ENCODE assay signal across 1 cellular context in genomic region chr1:228453614-228454013, GRCh38.
TF ChIP-seq lines count a peak whose summit lies in the region.

No MANE protein-coding gene starts in this region.

TF ChIP-seq in K562, 482 proteins besides CTCF, POLR2A, EP300 and RAD21:
- TF ChIP-seq, protein P1, sequence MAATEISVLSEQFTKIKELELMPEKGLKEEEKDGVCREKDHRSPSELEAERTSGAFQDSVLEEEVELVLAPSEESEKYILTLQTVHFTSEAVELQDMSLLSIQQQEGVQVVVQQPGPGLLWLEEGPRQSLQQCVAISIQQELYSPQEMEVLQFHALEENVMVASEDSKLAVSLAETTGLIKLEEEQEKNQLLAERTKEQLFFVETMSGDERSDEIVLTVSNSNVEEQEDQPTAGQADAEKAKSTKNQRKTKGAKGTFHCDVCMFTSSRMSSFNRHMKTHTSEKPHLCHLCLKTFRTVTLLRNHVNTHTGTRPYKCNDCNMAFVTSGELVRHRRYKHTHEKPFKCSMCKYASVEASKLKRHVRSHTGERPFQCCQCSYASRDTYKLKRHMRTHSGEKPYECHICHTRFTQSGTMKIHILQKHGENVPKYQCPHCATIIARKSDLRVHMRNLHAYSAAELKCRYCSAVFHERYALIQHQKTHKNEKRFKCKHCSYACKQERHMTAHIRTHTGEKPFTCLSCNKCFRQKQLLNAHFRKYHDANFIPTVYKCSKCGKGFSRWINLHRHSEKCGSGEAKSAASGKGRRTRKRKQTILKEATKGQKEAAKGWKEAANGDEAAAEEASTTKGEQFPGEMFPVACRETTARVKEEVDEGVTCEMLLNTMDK (IDR thresholded peaks at IDR 0.05; ENCODE audit: borderline replicate concordance, insufficient read depth, low read depth, low read length, poor library complexity, severe bottlenecking) = no peak
- TF ChIP-seq CAMTA2 (CRISPR knock-in tag; conservative IDR thresholded peaks at IDR 0.05) (no peak), POLR2AphosphoS5 (IDR thresholded peaks at IDR 0.05; ENCODE audit: control insufficient read depth, insufficient read depth, low read depth, low read length) (no peak; the same call in 1 of the 2 replicates), ZNF124 (CRISPR knock-in tag; IDR thresholded peaks at IDR 0.05) (no peak), POLR2B (IDR thresholded peaks at IDR 0.05; ENCODE audit: low read depth, partially characterized antibody) (no peak), ZNF586 (CRISPR knock-in tag; conservative IDR thresholded peaks at IDR 0.05) (no peak), ZNF408 (CRISPR knock-in tag; IDR thresholded peaks at IDR 0.05; ENCODE audit: low read depth) (no peak), MITF (IDR thresholded peaks at IDR 0.05) (no peak), TAF7 (tag; IDR thresholded peaks at IDR 0.05) (no peak)
